30 cellular contexts compared by ENCODE assay signal in genomic region chr15:97143847-97144711, GRCh38.
"Had no signal": no experiment of that assay in that cellular context is flagged by ENCODE, and none has a peak within 500 bp of the region (broad histone marks: within the 10 kb centered on the region; RNA-seq: fewer than 3 reads in every experiment).

No MANE protein-coding gene starts in this region.

- H3K36me3 ChIP-seq: adrenal gland, colonic mucosa, esophagus muscularis mucosa, gastrocnemius medialis, heart left ventricle had no signal

- H3K9me3 ChIP-seq: adrenal gland, body of pancreas, colonic mucosa, gastrocnemius medialis had no signal

- H3K4me3 ChIP-seq: adrenal gland, body of pancreas, colonic mucosa, esophagus muscularis mucosa, gastrocnemius medialis, heart left ventricle had no signal

- DNase-seq: activated CD4-positive, alpha-beta memory T cell treated with anti-CD3 and anti-CD28 coated beads for 36 hours; activated CD4-positive, alpha-beta T cell treated with anti-CD3 and anti-CD28 coated beads for 36 hours; activated CD4-positive, alpha-beta T cell treated with anti-CD3 and anti-CD28 coated beads, Interleukin-2, amount 10 ng/mL, durations not matched to agents 24 days and 14 days; activated CD4-positive, CD25-positive, alpha-beta regulatory T cell; activated CD4-positive, CD25-positive, alpha-beta regulatory T cell treated with anti-CD3 and anti-CD28 coated beads, Interleukin-2, amount 50 U/mL, for 72 hours; activated CD8-positive, alpha-beta memory T cell treated with anti-CD3 and anti-CD28 coated beads, Interleukin-2, amount 10 ng/mL, durations not matched to agents 7 days and 5 days; activated CD8-positive, alpha-beta memory T cell treated with anti-CD3 and anti-CD28 coated beads, Interleukin-2, amount 50 U/mL, for 4 hours; activated CD8-positive, alpha-beta T cell treated with anti-CD3 and anti-CD28 coated beads, Interleukin-2, amount 10 ng/mL, durations not matched to agents 7 days and 5 days; activated effector memory CD4-positive, alpha-beta T cell treated with anti-CD3 and anti-CD28 coated beads, Interleukin-2, amount 50 U/mL, for 16 hours; activated naive CD4-positive, alpha-beta T cell treated with anti-CD3 and anti-CD28 coated beads for 36 hours; activated naive CD8-positive, alpha-beta T cell treated with anti-CD3 and anti-CD28 coated beads for 36 hours; activated naive CD8-positive, alpha-beta T cell treated with anti-CD3 and anti-CD28 coated beads, Interleukin-2, amount 50 U/mL, for 24 hours; activated T-cell treated with anti-CD3 and anti-CD28 coated beads, Interleukin-2, amount 50 U/mL, for 1 hour; activated T-cell treated with anti-CD3 and anti-CD28 coated beads, Interleukin-2, amount 50 U/mL, for 48 hours; adrenal gland; amygdala; aorta; body of pancreas; caudate nucleus; cerebellar nuclear complex; colonic mucosa; effector memory CD4-positive, alpha-beta T cell; endodermal cell; erythroblast; foreskin keratinocyte; gastrocnemius medialis; glutamatergic neuron; heart left ventricle; T-helper 2 cell had no signal

- H3K4me1 ChIP-seq: body of pancreas, colonic mucosa, esophagus muscularis mucosa, foreskin keratinocyte, gastrocnemius medialis, heart left ventricle had no signal

- ATAC-seq: activated CD4-positive, alpha-beta T cell treated with anti-CD3 and anti-CD28 coated beads for 36 hours; activated CD8-positive, alpha-beta memory T cell treated with anti-CD3 and anti-CD28 coated beads, Interleukin-2, amount 10 ng/mL, durations not matched to agents 7 days and 5 days; activated CD8-positive, alpha-beta T cell treated with anti-CD3 and anti-CD28 coated beads, Interleukin-2, amount 10 ng/mL, durations not matched to agents 7 days and 5 days; activated naive CD8-positive, alpha-beta T cell treated with anti-CD3 and anti-CD28 coated beads, Interleukin-2, amount 50 U/mL, for 24 hours; body of pancreas; foreskin keratinocyte; gastrocnemius medialis; heart left ventricle had no signal

- H3K27me3 ChIP-seq: adrenal gland, body of pancreas, colonic mucosa, esophagus muscularis mucosa, foreskin keratinocyte, gastrocnemius medialis had no signal

- H3K27ac ChIP-seq: adrenal gland, body of pancreas, colonic mucosa, esophagus muscularis mucosa, foreskin keratinocyte, gastrocnemius medialis, heart left ventricle had no signal
